Comparison of ENCODE assay signal across 22 cellular contexts in genomic region chr7:155305251-155305904, GRCh38. TPM values are rescaled to one million over a fixed set of nuclear protein-coding genes. Genes with fewer than 3 reads are reported as not detected.
DNase-seq lines count a peak whose midpoint lies in the region; ATAC-seq, FAIRE-seq and TF ChIP-seq lines count a peak whose summit lies in the region.
"Had no signal": no experiment of that assay in that cellular context is flagged by ENCODE, and none has a peak within 500 bp of the region (broad histone marks: within the 10 kb centered on the region; RNA-seq: fewer than 3 reads in every experiment).

No MANE protein-coding gene starts in this region.

- H2BK12ac ChIP-seq in trophoblast cell (ENCODE audit: low read length), result no peak overlapping the region

- H3K9ac ChIP-seq in trophoblast cell (ENCODE audit: low read length), result no peak overlapping the region
- H3K9ac ChIP-seq: parathyroid adenoma had no signal

- H3K4me1 ChIP-seq in RWPE2 (ENCODE audit: insufficient read depth, poor library complexity, severe bottlenecking) (peaks cover 60% of the 10 kb centered on the region), trophoblast cell (ENCODE audit: control insufficient read depth in 1 of 2, insufficient read depth in 2 of 2, low read length in 2 of 2) (peaks cover 7 to 8% of the 10 kb centered on the region in 2 experiments)
- H3K4me1 ChIP-seq: parathyroid adenoma had no signal

- POLR2A ChIA-PET in activated CD4-positive, alpha-beta T cell treated with anti-CD3 and anti-CD28 coated beads, Interleukin-2, amount 10 ng/mL, durations not matched to agents 7 days and 5 days (lab: Charles Lee), result no interaction called here

- H3K9me3 ChIP-seq in RWPE2 (ENCODE audit: severe bottlenecking) (no peaks in the 10 kb centered on the region), trophoblast cell (ENCODE audit: insufficient read depth, low read depth, low read length) (peaks cover 4% of the 10 kb centered on the region)
- H3K9me3 ChIP-seq: sigmoid colon, transverse colon had no signal

- H3K27me3 Mint-ChIP-seq in activated CD4-positive, alpha-beta T cell treated with anti-CD3 and anti-CD28 coated beads, Interleukin-2, amount 10 ng/mL, durations not matched to agents 7 days and 5 days, result no peaks in the 10 kb centered on the region
- H3K27me3 Mint-ChIP-seq in CD14-positive monocyte (ENCODE audit: low read depth in 3 of 3), result peaks cover 0 to 3% (median 0%) of the 10 kb centered on the region in 3 donors

- no peaks in the 10 kb centered on the region for H3K79me1 ChIP-seq in trophoblast cell (ENCODE audit: low read length)

- DNase-seq in activated CD4-positive, alpha-beta T cell treated with anti-CD3 and anti-CD28 coated beads, Interleukin-2, amount 10 ng/mL, durations not matched to agents 7 days and 5 days, result no peak
- no peak for DNase-seq in activated CD4-positive, alpha-beta T cell treated with anti-CD3 and anti-CD28 coated beads for 4 hours
- DNase-seq in RWPE2 (ENCODE audit: low spot score) (no peak), epithelial cell of prostate (ENCODE audit: low read depth, low spot score) (no peak), trophoblast cell (peak; percentile 92), CD14-positive monocyte (ENCODE audit: low spot score) (no peak), urothelium cell line (ENCODE audit: low spot score) (no peak), cardiac septum (ENCODE audit: low spot score) (no peak)
- DNase-seq: activated gamma-delta T cell treated with Interleukin-2 at 50 U/mL for 16 hours; effector CD4-positive, alpha-beta T cell; IMR-90; NCI-H1694; NCI-H82; PC-3; sigmoid colon; stimulated activated naive CD4-positive, alpha-beta T cell treated with Interleukin-2 at 50 U/mL for 16 hours; T1000; transverse colon had no signal

- no peak overlapping the region for H3K4me2 ChIP-seq in trophoblast cell (ENCODE audit: low read length)

- H3K18ac ChIP-seq in trophoblast cell (ENCODE audit: low read length), result no peak overlapping the region

- no peak overlapping the region for H3K4ac ChIP-seq in trophoblast cell (ENCODE audit: low read depth, low read length)

- H3K14ac ChIP-seq in trophoblast cell (ENCODE audit: low read length), result no peak overlapping the region

- intact Hi-C loops in CD14-positive monocyte (cut with micrococcal nuclease), result no loop called here
- intact Hi-C loops in cardiac septum (cut with DNase I), result no loop called here

- no peak overlapping the region for H4K8ac ChIP-seq in trophoblast cell (ENCODE audit: low read depth, low read length)

- no peak for TF ChIP-seq CTCF in RWPE2 (IDR thresholded peaks at IDR 0.05; ENCODE audit: poor library complexity, severe bottlenecking)
- TF ChIP-seq CTCF in CD14-positive monocyte (IDR thresholded peaks at IDR 0.05), result no peak

- H2AK5ac ChIP-seq in trophoblast cell (ENCODE audit: low read length), result no peak overlapping the region

- no peak overlapping the region for H3K4me3 Mint-ChIP-seq in activated CD4-positive, alpha-beta T cell treated with anti-CD3 and anti-CD28 coated beads, Interleukin-2, amount 10 ng/mL, durations not matched to agents 7 days and 5 days
- H3K4me3 Mint-ChIP-seq in CD14-positive monocyte, result no peak overlapping the region

- H2AFZ ChIP-seq in trophoblast cell (ENCODE audit: insufficient read depth, low read length, poor library complexity), result no peak overlapping the region
- H2AFZ ChIP-seq: parathyroid adenoma had no signal

- no peak; the same call in 1 of the 3 replicates for ATAC-seq in RWPE2 (ENCODE audit: low read depth)
- ATAC-seq: PC-3 had no signal

- no peaks in the 10 kb centered on the region for H3K27me3 ChIP-seq in RWPE2 (ENCODE audit: insufficient read depth, poor library complexity, severe bottlenecking)
- H3K27me3 ChIP-seq in trophoblast cell (ENCODE audit: insufficient read depth, low read length), result no peaks in the 10 kb centered on the region
- H3K27me3 ChIP-seq: sigmoid colon, transverse colon had no signal

- peaks cover 41% of the 10 kb centered on the region for H3K4me1 Mint-ChIP-seq in activated CD4-positive, alpha-beta T cell treated with anti-CD3 and anti-CD28 coated beads, Interleukin-2, amount 10 ng/mL, durations not matched to agents 7 days and 5 days
- peaks cover 15% of the 10 kb centered on the region for H3K4me1 Mint-ChIP-seq in CD14-positive monocyte

- H3K4me3 ChIP-seq in RWPE2 (ENCODE audit: severe bottlenecking) (no peak overlapping the region), trophoblast cell (ENCODE audit: low read depth, low read length) (no peak overlapping the region)
- H3K4me3 ChIP-seq: lung, sigmoid colon, transverse colon had no signal

- H2BK120ac ChIP-seq in trophoblast cell (ENCODE audit: insufficient read depth, low read length, poor library complexity), result no peak overlapping the region

- H3K36me3 Mint-ChIP-seq in activated CD4-positive, alpha-beta T cell treated with anti-CD3 and anti-CD28 coated beads, Interleukin-2, amount 10 ng/mL, durations not matched to agents 7 days and 5 days (ENCODE audit: low read depth), result peaks cover 68% of the 10 kb centered on the region
- peaks cover 74 to 86% of the 10 kb centered on the region in 2 donors for H3K36me3 Mint-ChIP-seq in CD14-positive monocyte

- H4K12ac ChIP-seq in trophoblast cell (ENCODE audit: low read depth, low read length), result no peak overlapping the region

- FAIRE-seq in urothelium cell line (lab: Jason Lieb, UNC), result no peak
- FAIRE-seq: A204.1 had no signal

- H3K27ac ChIP-seq in RWPE2 (ENCODE audit: poor library complexity, severe bottlenecking) (peak overlapping the region; percentile 82), epithelial cell of prostate (peak overlapping the region; percentile 58), trophoblast cell (ENCODE audit: low read depth, low read length) (no peak overlapping the region)
- H3K27ac ChIP-seq: C4-2B, parathyroid adenoma, sigmoid colon, transverse colon had no signal

- H3K9me3 Mint-ChIP-seq in activated CD4-positive, alpha-beta T cell treated with anti-CD3 and anti-CD28 coated beads, Interleukin-2, amount 10 ng/mL, durations not matched to agents 7 days and 5 days, result no peaks in the 10 kb centered on the region
- peaks cover 0 to 2% (median 0%) of the 10 kb centered on the region in 7 donors for H3K9me3 Mint-ChIP-seq in CD14-positive monocyte

- H3K23ac ChIP-seq in trophoblast cell (ENCODE audit: low read length), result no peak overlapping the region

- H4K91ac ChIP-seq in trophoblast cell (ENCODE audit: low read depth, low read length), result no peak overlapping the region

- no CpG with 5 or more reads among the region's 8 CpGs for WGBS in trophoblast cell (ENCODE audit: extremely low coverage, insufficient coverage, insufficient read length)

- H2BK5ac ChIP-seq in trophoblast cell (ENCODE audit: low read depth, low read length, poor library complexity), result no peak overlapping the region

- H3K27ac Mint-ChIP-seq in activated CD4-positive, alpha-beta T cell treated with anti-CD3 and anti-CD28 coated beads, Interleukin-2, amount 10 ng/mL, durations not matched to agents 7 days and 5 days, result peak overlapping the region; percentile 33
- H3K27ac Mint-ChIP-seq in CD14-positive monocyte, result peak overlapping the region in 2 of 7 donors; percentile 15 to 52

- peaks cover 1% of the 10 kb centered on the region for H3K79me2 ChIP-seq in trophoblast cell (ENCODE audit: control insufficient read depth, insufficient read depth, low read length, poor library complexity)

- H3K36me3 ChIP-seq in RWPE2 (ENCODE audit: low read depth), result peaks cover 95% of the 10 kb centered on the region
- peaks cover 30 to 46% of the 10 kb centered on the region in 2 experiments for H3K36me3 ChIP-seq in trophoblast cell (ENCODE audit: control insufficient read depth in 1 of 2, insufficient read depth in 2 of 2, low read length in 2 of 2)

- CTCF ChIA-PET in activated CD4-positive, alpha-beta T cell treated with anti-CD3 and anti-CD28 coated beads, Interleukin-2, amount 10 ng/mL, durations not matched to agents 7 days and 5 days (lab: Charles Lee), result no interaction called here

RNA-seq across cellular contexts. Expression of gene INSIG1, which starts 7.7 kb away (rescaled TPM):
- 10 to 100 TPM; 69.3 to 71.2 TPM for total RNA-seq in activated CD4-positive, alpha-beta T cell treated with anti-CD3 and anti-CD28 coated beads, Interleukin-2, amount 10 ng/mL, durations not matched to agents 7 days and 5 days
- 182 and 192 TPM in 2 replicates for polyA plus RNA-seq in trophoblast cell (2013)
- polyA plus RNA-seq in CD14-positive monocyte, result 10 to 100 TPM; 37.1 to 39.6 TPM
- 15.2 TPM for total RNA-seq in cardiac septum

Comparison
In these comparisons a context has a peak if more than half of its experiments do, and no peak if none do; other contexts are left out.
1. DNase-seq: peak in trophoblast cell (2 of 2); none in activated CD4-positive, alpha-beta T cell treated with anti-CD3 and anti-CD28 coated beads, Interleukin-2, amount 10 ng/mL, durations not matched to agents 7 days and 5 days (single experiment), activated CD4-positive, alpha-beta T cell treated with anti-CD3 and anti-CD28 coated beads for 4 hours (0 of 2), RWPE2 (single experiment), epithelial cell of prostate (single experiment), CD14-positive monocyte (single experiment), urothelium cell line (single experiment) and cardiac septum (single experiment).